ENCODE assay signal across 7 cellular contexts in genomic region chr20:31675828-31676533, GRCh38. TPM values are rescaled to one million over a fixed set of nuclear protein-coding genes. Genes with fewer than 3 reads are reported as not detected.
DNase-seq lines count a peak whose midpoint lies in the region; ATAC-seq lines count a peak whose summit lies in the region.

No MANE protein-coding gene starts in this region.

- peak; percentile 63 for ATAC-seq in GM21529 (IDR thresholded peaks at IDR 0.05; ENCODE audit: unreplicated experiment)

- H3K27me3 Mint-ChIP-seq in immature natural killer cell (ENCODE audit: low read depth in 3 of 3), result peaks cover 0 to 10% (median 0%) of the 10 kb centered on the region in 3 donors

- DNase-seq in OCI-M2 (lab: John Stamatoyannopoulos, UW; ENCODE audit: unreplicated experiment) (peak; percentile 91), immature natural killer cell (peak; percentile 64 to 70 (median 68)), NCI-H345 treated with DMSO at 0.1 percent for 48 hours (lab: John Stamatoyannopoulos, UW; ENCODE audit: unreplicated experiment) (no peak), COLO668 (lab: John Stamatoyannopoulos, UW; ENCODE audit: unreplicated experiment) (no peak)
- DNase-seq in activated gamma-delta T cell treated with anti-CD3 and anti-CD28 coated beads, Interleukin-2, amount 50 U/mL, for 16 hours (ENCODE audit: low read depth), result peak; percentile 54
- peak; percentile 51 for DNase-seq in stimulated activated CD4-positive, alpha-beta T cell treated with anti-CD3 and anti-CD28 coated beads, Interleukin-4, amount 100 ng/mL, for 1 hour

- peaks cover 18 to 25% (median 20%) of the 10 kb centered on the region in 3 donors for H3K36me3 Mint-ChIP-seq in immature natural killer cell

- H3K4me3 Mint-ChIP-seq in immature natural killer cell, result peak overlapping the region; percentile 93 to 99 (median 95)

- peak overlapping the region; percentile 98 to 100 (median 100) for H3K27ac Mint-ChIP-seq in immature natural killer cell

- peaks cover 98 to 99% of the 10 kb centered on the region in 2 donors for H3K4me1 Mint-ChIP-seq in immature natural killer cell

- H3K9me3 Mint-ChIP-seq in immature natural killer cell, result no peaks in the 10 kb centered on the region

RNA-seq across cellular contexts. Expression of gene COX4I2, which starts 38.3 kb away (rescaled TPM):
- not detected for polyA plus RNA-seq in immature natural killer cell

RNA-seq across cellular contexts. Expression of gene BCL2L1, which starts 46.7 kb away (rescaled TPM):
- 10 to 100 TPM; 30.9 to 60.4 (median 39.3) TPM for polyA plus RNA-seq in immature natural killer cell

Comparison
In these comparisons a context has a peak if more than half of its experiments do, and no peak if none do; other contexts are left out.
1. DNase-seq: peak in OCI-M2 (single experiment), activated gamma-delta T cell treated with anti-CD3 and anti-CD28 coated beads, Interleukin-2, amount 50 U/mL, for 16 hours (single experiment), immature natural killer cell (3 of 3) and stimulated activated CD4-positive, alpha-beta T cell treated with anti-CD3 and anti-CD28 coated beads, Interleukin-4, amount 100 ng/mL, for 1 hour (single experiment); none in NCI-H345 treated with DMSO at 0.1 percent for 48 hours (single experiment) and COLO668 (single experiment).